In genomic region chr13:30132623-30133553, GRCh38 we compare ENCODE assay signal across 1 cellular context.
TF ChIP-seq lines count a peak whose summit lies in the region.

No MANE protein-coding gene starts in this region.

TF ChIP-seq in HepG2, 621 proteins besides CTCF, POLR2A, EP300 and RAD21 (continued from another document):
- 0 out of 4 replicates have a peak, but pooled peaks of 1 of the 2 experiments have one; percentile 37 for TF ChIP-seq HMGXB4 (CRISPR knock-in tag; IDR thresholded peaks at IDR 0.05; ENCODE audit: borderline replicate concordance in 1 of 2, low read depth in 1 of 2)
- TF ChIP-seq ZNF839 (CRISPR knock-in tag; IDR thresholded peaks at IDR 0.05; ENCODE audit: borderline replicate concordance) = no peak
- TF ChIP-seq PHF20 (CRISPR knock-in tag; IDR thresholded peaks at IDR 0.05) = no peak
- no peak for TF ChIP-seq ZNF180 (CRISPR knock-in tag; IDR thresholded peaks at IDR 0.05; ENCODE audit: borderline replicate concordance, low read depth)
- 0 out of 2 replicates have a peak, but pooled peaks have one; percentile 32 for TF ChIP-seq ZNF205 (CRISPR knock-in tag; IDR thresholded peaks at IDR 0.05)
- no peak for TF ChIP-seq TIGD3 (CRISPR knock-in tag; IDR thresholded peaks at IDR 0.05; ENCODE audit: borderline replicate concordance)
- TF ChIP-seq ZNF607 (CRISPR knock-in tag; IDR thresholded peaks at IDR 0.05; ENCODE audit: borderline replicate concordance) = no peak
- 0 out of 2 replicates have a peak, but pooled peaks have one; percentile 9 for TF ChIP-seq ARID5B (CRISPR knock-in tag; IDR thresholded peaks at IDR 0.05)
- TF ChIP-seq SMC3 (IDR thresholded peaks at IDR 0.05; ENCODE audit: low read length) = peak; percentile 61
- TF ChIP-seq KLF16 (CRISPR knock-in tag; IDR thresholded peaks at IDR 0.05) = 0 out of 4 replicates have a peak, but pooled peaks of 1 of the 2 experiments have one; percentile 32
- peak; percentile 70; the same call in 1 of the 2 replicates for TF ChIP-seq KDM2A (CRISPR knock-in tag; IDR thresholded peaks at IDR 0.05; ENCODE audit: borderline replicate concordance, low read depth)
- no peak for TF ChIP-seq ZNF446 (CRISPR knock-in tag; IDR thresholded peaks at IDR 0.05)
- no peak for TF ChIP-seq TERF1 (CRISPR knock-in tag; IDR thresholded peaks at IDR 0.05)
- no peak for TF ChIP-seq MEF2D (CRISPR knock-in tag; IDR thresholded peaks at IDR 0.05)
- peak; percentile 66 for TF ChIP-seq XRCC5 (optimal IDR thresholded peaks at IDR 0.05; ENCODE audit: low read length)
- no peak for TF ChIP-seq PHF8 (CRISPR knock-in tag; IDR thresholded peaks at IDR 0.05)
- TF ChIP-seq ZFP36L1 (CRISPR knock-in tag; IDR thresholded peaks at IDR 0.05) = peak; percentile 40; the same call in 1 of the 2 replicates
- no peak for TF ChIP-seq AKAP8 (CRISPR knock-in tag; IDR thresholded peaks at IDR 0.05)
- peak; percentile 41 for TF ChIP-seq ZNF687 (CRISPR knock-in tag; IDR thresholded peaks at IDR 0.05)
- TF ChIP-seq SPEN (CRISPR knock-in tag; IDR thresholded peaks at IDR 0.05; ENCODE audit: low read depth) = 0 out of 2 replicates have a peak, but pooled peaks have one; percentile 40
- TF ChIP-seq ZNF292 (CRISPR knock-in tag; IDR thresholded peaks at IDR 0.05; ENCODE audit: borderline replicate concordance, low read depth) = 0 out of 2 replicates have a peak, but pooled peaks have one; percentile 11
- no peak for TF ChIP-seq ARNTL (CRISPR knock-in tag; IDR thresholded peaks at IDR 0.05)
- 0 out of 2 replicates have a peak, but pooled peaks have one; percentile 12 for TF ChIP-seq TFE3 (CRISPR knock-in tag; IDR thresholded peaks at IDR 0.05)
- TF ChIP-seq SAP130 (CRISPR knock-in tag; IDR thresholded peaks at IDR 0.05; ENCODE audit: low read depth) = peak; percentile 43; the same call in 1 of the 2 replicates
